11 cellular contexts compared by ENCODE assay signal in genomic region chr20:39775110-39775509, GRCh38.
DNase-seq lines count a peak whose midpoint lies in the region; TF ChIP-seq lines count a peak whose summit lies in the region.
"Had no signal": no experiment of that assay in that cellular context is flagged by ENCODE, and none has a peak within 500 bp of the region (broad histone marks: within the 10 kb centered on the region; RNA-seq: fewer than 3 reads in every experiment).

No MANE protein-coding gene starts in this region.

- DNase-seq in DMS153 (lab: John Stamatoyannopoulos, UW) (peak; percentile 49), DMS153 treated with DMSO at 0.1 percent for 48 hours (lab: John Stamatoyannopoulos, UW; ENCODE audit: unreplicated experiment) (no peak), brain pericyte (ENCODE audit: low read depth, low spot score) (peak; percentile 50), right atrium auricular region (ENCODE audit: low spot score) (peak; percentile 85), thyroid gland (peak; percentile 30 to 41), smooth muscle cell (lab: John Stamatoyannopoulos, UW; ENCODE audit: unreplicated experiment) (no peak), NCI-H1930 (lab: John Stamatoyannopoulos, UW) (no peak)
- no peak for DNase-seq in activated T-helper 1 cell treated with anti-CD3 and anti-CD28 coated beads, Interleukin-12 subunit alpha, Interleukin-12 subunit beta, Interleukin-2, Interleukin-4 antibody, amounts not matched to agents 30 ng/mL and 10 ng/mL and 1 ng/mL, durations not matched to agents 14 hours and 24 hours and 36 hours (ENCODE audit: low spot score)
- DNase-seq: naive thymus-derived CD4-positive, alpha-beta T cell; stimulated activated naive CD4-positive, alpha-beta T cell had no signal

- peaks cover 0 to 7% of the 10 kb centered on the region in 2 donors for H3K9me3 ChIP-seq in right atrium auricular region
- no peaks in the 10 kb centered on the region for H3K9me3 ChIP-seq in thyroid gland
- peaks cover under 1% of the 10 kb centered on the region for H3K9me3 ChIP-seq in smooth muscle cell (replicated peaks; ENCODE audit: low read depth)

- H3K4me1 ChIP-seq in right atrium auricular region = peaks cover 0 to 3% of the 10 kb centered on the region in 2 donors
- H3K4me1 ChIP-seq in thyroid gland = no peaks in the 10 kb centered on the region
- H3K4me1 ChIP-seq in smooth muscle cell (ENCODE audit: low read depth) = no peaks in the 10 kb centered on the region

- no peaks in the 10 kb centered on the region for H4K20me1 ChIP-seq in smooth muscle cell (ENCODE audit: low read depth)

- intact Hi-C loops in thyroid gland (cut with DNase I) = no loop called here
- intact Hi-C loops in activated T-helper 1 cell treated with anti-CD3 and anti-CD28 coated beads, Interleukin-12 subunit alpha, Interleukin-12 subunit beta, Interleukin-2, Interleukin-4 antibody, amounts not matched to agents 30 ng/mL and 10 ng/mL and 1 ng/mL, durations not matched to agents 14 hours and 24 hours and 36 hours (cut with micrococcal nuclease) = no loop called here

- no peak overlapping the region for H3K4me3 Mint-ChIP-seq in activated T-helper 1 cell treated with anti-CD3 and anti-CD28 coated beads, Interleukin-12 subunit alpha, Interleukin-12 subunit beta, Interleukin-2, Interleukin-4 antibody, amounts not matched to agents 30 ng/mL and 10 ng/mL and 1 ng/mL, durations not matched to agents 14 hours and 24 hours and 36 hours
- H3K4me3 Mint-ChIP-seq: naive thymus-derived CD4-positive, alpha-beta T cell had no signal

- H3K27ac ChIP-seq in right atrium auricular region (no peak overlapping the region), thyroid gland (no peak overlapping the region), smooth muscle cell (ENCODE audit: low read depth) (no peak overlapping the region)
- H3K27ac ChIP-seq: 22Rv1 had no signal

- TF ChIP-seq POLR2A in thyroid gland (IDR thresholded peaks at IDR 0.05) = no peak

- no peak overlapping the region for H3K27ac Mint-ChIP-seq in activated T-helper 1 cell treated with anti-CD3 and anti-CD28 coated beads, Interleukin-12 subunit alpha, Interleukin-12 subunit beta, Interleukin-2, Interleukin-4 antibody, amounts not matched to agents 30 ng/mL and 10 ng/mL and 1 ng/mL, durations not matched to agents 14 hours and 24 hours and 36 hours
- H3K27ac Mint-ChIP-seq: naive thymus-derived CD4-positive, alpha-beta T cell had no signal

- H3K9ac ChIP-seq in smooth muscle cell (ENCODE audit: low read depth) = no peak overlapping the region

- 45 to 53% methylated on average over 3 of the region's 3 CpGs for WGBS in thyroid gland, 2 donors
- 42% methylated on average over 3 of the region's 3 CpGs for WGBS in smooth muscle cell (ENCODE audit: low lambda C conversion rate)

- H3K79me2 ChIP-seq in smooth muscle cell (ENCODE audit: low read depth) = no peaks in the 10 kb centered on the region

- H3K9me3 Mint-ChIP-seq in activated T-helper 1 cell treated with anti-CD3 and anti-CD28 coated beads, Interleukin-12 subunit alpha, Interleukin-12 subunit beta, Interleukin-2, Interleukin-4 antibody, amounts not matched to agents 30 ng/mL and 10 ng/mL and 1 ng/mL, durations not matched to agents 14 hours and 24 hours and 36 hours = no peaks in the 10 kb centered on the region

- H3K4me3 ChIP-seq in right atrium auricular region (no peak overlapping the region), thyroid gland (replicated peaks in 1 of 3) (no peak overlapping the region), smooth muscle cell (no peak overlapping the region)

- H3K36me3 ChIP-seq in right atrium auricular region (no peaks in the 10 kb centered on the region), thyroid gland (no peaks in the 10 kb centered on the region), smooth muscle cell (ENCODE audit: low read depth) (peaks cover 3% of the 10 kb centered on the region)

- H3K27me3 ChIP-seq in right atrium auricular region (no peaks in the 10 kb centered on the region), thyroid gland (no peaks in the 10 kb centered on the region), smooth muscle cell (ENCODE audit: low read depth) (no peaks in the 10 kb centered on the region)

- no peaks in the 10 kb centered on the region for H3K27me3 Mint-ChIP-seq in activated T-helper 1 cell treated with anti-CD3 and anti-CD28 coated beads, Interleukin-12 subunit alpha, Interleukin-12 subunit beta, Interleukin-2, Interleukin-4 antibody, amounts not matched to agents 30 ng/mL and 10 ng/mL and 1 ng/mL, durations not matched to agents 14 hours and 24 hours and 36 hours (ENCODE audit: insufficient read depth)
- H3K27me3 Mint-ChIP-seq: naive thymus-derived CD4-positive, alpha-beta T cell had no signal

- H3K36me3 Mint-ChIP-seq in activated T-helper 1 cell treated with anti-CD3 and anti-CD28 coated beads, Interleukin-12 subunit alpha, Interleukin-12 subunit beta, Interleukin-2, Interleukin-4 antibody, amounts not matched to agents 30 ng/mL and 10 ng/mL and 1 ng/mL, durations not matched to agents 14 hours and 24 hours and 36 hours (ENCODE audit: low read depth) = no peaks in the 10 kb centered on the region
- H3K36me3 Mint-ChIP-seq: naive thymus-derived CD4-positive, alpha-beta T cell had no signal

- TF ChIP-seq CTCF in right atrium auricular region (IDR thresholded peaks at IDR 0.05) = no peak
- no peak for TF ChIP-seq CTCF in thyroid gland (IDR thresholded peaks at IDR 0.05)
- TF ChIP-seq CTCF in smooth muscle cell (IDR thresholded peaks at IDR 0.05; ENCODE audit: borderline replicate concordance, insufficient read depth, poor library complexity, severe bottlenecking) = no peak

- H2AFZ ChIP-seq in smooth muscle cell (ENCODE audit: low read depth) = no peak overlapping the region

- H3K4me1 Mint-ChIP-seq in activated T-helper 1 cell treated with anti-CD3 and anti-CD28 coated beads, Interleukin-12 subunit alpha, Interleukin-12 subunit beta, Interleukin-2, Interleukin-4 antibody, amounts not matched to agents 30 ng/mL and 10 ng/mL and 1 ng/mL, durations not matched to agents 14 hours and 24 hours and 36 hours (ENCODE audit: low read depth) = no peaks in the 10 kb centered on the region
- H3K4me1 Mint-ChIP-seq: naive thymus-derived CD4-positive, alpha-beta T cell had no signal

- H3K4me2 ChIP-seq in smooth muscle cell = no peak overlapping the region

- no peaks in the 10 kb centered on the region for H3F3A ChIP-seq in smooth muscle cell (ENCODE audit: low read depth)

Comparison
In these comparisons a context has a peak if more than half of its experiments do, and no peak if none do; other contexts are left out.
1. DNase-seq: peak in DMS153 (single experiment), brain pericyte (single experiment), right atrium auricular region (single experiment) and thyroid gland (2 of 2); none in DMS153 treated with DMSO at 0.1 percent for 48 hours (single experiment), activated T-helper 1 cell treated with anti-CD3 and anti-CD28 coated beads, Interleukin-12 subunit alpha, Interleukin-12 subunit beta, Interleukin-2, Interleukin-4 antibody, amounts not matched to agents 30 ng/mL and 10 ng/mL and 1 ng/mL, durations not matched to agents 14 hours and 24 hours and 36 hours (single experiment), smooth muscle cell (single experiment) and NCI-H1930 (0 of 2).